In genomic region chr6:143902827-143903226, GRCh38 we compare ENCODE assay signal across 16 cellular contexts. TPM values are rescaled to one million over a fixed set of nuclear protein-coding genes. Genes with fewer than 3 reads are reported as not detected.
"Had no signal": no experiment of that assay in that cellular context is flagged by ENCODE, and none has a peak within 500 bp of the region (broad histone marks: within the 10 kb centered on the region; RNA-seq: fewer than 3 reads in every experiment).

No MANE protein-coding gene starts in this region.

- H3K9me3 ChIP-seq: adrenal gland, body of pancreas, ovary, transverse colon had no signal

- ATAC-seq: body of pancreas, WTC11 had no signal

- H3K9me3 Mint-ChIP-seq: activated CD4-positive, alpha-beta T cell treated with anti-CD3 and anti-CD28 coated beads, Interleukin-2, amount 10 ng/mL, durations not matched to agents 7 days and 5 days had no signal

- H3K36me3 ChIP-seq: adrenal gland, ovary, transverse colon had no signal

- H3K4me3 ChIP-seq: adrenal gland, body of pancreas, ovary, transverse colon had no signal

- H3K4me1 Mint-ChIP-seq: WTC11 had no signal

- H3K27ac Mint-ChIP-seq: activated CD4-positive, alpha-beta T cell treated with anti-CD3 and anti-CD28 coated beads, Interleukin-2, amount 10 ng/mL, durations not matched to agents 7 days and 5 days; T-helper 1 cell treated with Interleukin-12 subunit alpha and Interleukin-12 subunit beta and Interleukin-4 antibody, amounts not matched to agents 30 μg/mL and 1 μg/mL, for 36 hours; WTC11 had no signal

- H3K27ac ChIP-seq: adrenal gland, body of pancreas had no signal

- DNase-seq: activated CD4-positive, alpha-beta T cell treated with anti-CD3 and anti-CD28 coated beads, Interleukin-2, amount 10 ng/mL, durations not matched to agents 7 days and 5 days; activated CD8-positive, alpha-beta memory T cell treated with anti-CD3 and anti-CD28 coated beads for 24 hours; activated naive CD4-positive, alpha-beta T cell treated with Interleukin-2 at 50 U/mL for 16 hours; adrenal gland; body of pancreas; glutamatergic neuron; mammary epithelial cell; ovary; stimulated activated CD4-positive, alpha-beta T cell treated with anti-CD3 and anti-CD28 coated beads, Interleukin-4, amount 100 ng/mL, for 4 hours; transverse colon had no signal

- H3K4me1 ChIP-seq: body of pancreas had no signal

- H3K27me3 ChIP-seq: adrenal gland, body of pancreas, ovary, transverse colon had no signal

- H3K4me3 Mint-ChIP-seq: activated CD4-positive, alpha-beta T cell treated with anti-CD3 and anti-CD28 coated beads, Interleukin-2, amount 10 ng/mL, durations not matched to agents 7 days and 5 days; T-helper 1 cell treated with Interleukin-12 subunit alpha and Interleukin-12 subunit beta and Interleukin-4 antibody, amounts not matched to agents 30 μg/mL and 1 μg/mL, for 36 hours; WTC11 had no signal

- H3K36me3 Mint-ChIP-seq: WTC11 had no signal

RNA-seq across cellular contexts. Expression of gene ZC2HC1B, which starts 38.6 kb away (rescaled TPM):
- total RNA-seq: activated CD4-positive, alpha-beta T cell treated with anti-CD3 and anti-CD28 coated beads, Interleukin-2, amount 10 ng/mL, durations not matched to agents 7 days and 5 days; body of pancreas; dermis microvascular lymphatic vessel endothelial cell; fibroblast of villous mesenchyme; mammary epithelial cell; skeletal muscle tissue; transverse colon; WTC11 had no signal
- polyA plus RNA-seq: mammary epithelial cell, neural cell, ovary had no signal
